ENCODE assay signal across 8 cellular contexts in genomic region chr2:41869542-41870256, GRCh38.
DNase-seq lines count a peak whose midpoint lies in the region; ATAC-seq, FAIRE-seq and TF ChIP-seq lines count a peak whose summit lies in the region.

No MANE protein-coding gene starts in this region.

- no peaks in the 10 kb centered on the region for H3K36me3 Mint-ChIP-seq in progenitor cell of endocrine pancreas (ENCODE audit: insufficient read depth)

- ATAC-seq in GM18508 (IDR thresholded peaks at IDR 0.05; ENCODE audit: insufficient read depth, unreplicated experiment): peak; percentile 60
- peak; percentile 79 for ATAC-seq in Right ventricle myocardium inferior

- no peak overlapping the region for H3K4me3 Mint-ChIP-seq in progenitor cell of endocrine pancreas (ENCODE audit: low read depth)

- H3K4me1 Mint-ChIP-seq in progenitor cell of endocrine pancreas (ENCODE audit: low read depth): peaks cover 45% of the 10 kb centered on the region

- no peaks in the 10 kb centered on the region for H3K9me3 Mint-ChIP-seq in progenitor cell of endocrine pancreas (ENCODE audit: low read depth)

- H3K27me3 Mint-ChIP-seq in progenitor cell of endocrine pancreas: peaks cover 2% of the 10 kb centered on the region

- intact Hi-C loops in Right ventricle myocardium inferior (cut with DNase I): loop anchor here (1.0 to 10.0 kb wide), 5 partner anchors 15 to 365 kb away; no protein-coding TSS in a partner anchor

- peak; percentile 33 for FAIRE-seq in HTR-8/SVneo (lab: Jason Lieb, UNC)
- FAIRE-seq in urothelium cell line (lab: Jason Lieb, UNC): no peak

- peak; percentile 93 for TF ChIP-seq CTCF in progenitor cell of endocrine pancreas (IDR thresholded peaks at IDR 0.05; ENCODE audit: unreplicated experiment)

- peak; percentile 67 for DNase-seq in AG08396 (ENCODE audit: low spot score)
- peak; percentile 78 for DNase-seq in HTR-8/SVneo (ENCODE audit: insufficient read length, low spot score)
- peak; percentile 61 for DNase-seq in SKM-1 treated with dmso at 0.1 percent for 144 hours (lab: John Stamatoyannopoulos, UW; ENCODE audit: unreplicated experiment)
- DNase-seq in activated naive CD4-positive, alpha-beta T cell treated with anti-CD3 and anti-CD28 coated beads, Interleukin-2, amount 50 U/mL, for 16 hours: peak; percentile 72
- peak; percentile 74 for DNase-seq in Right ventricle myocardium inferior (ENCODE audit: missing footprints)
- DNase-seq in progenitor cell of endocrine pancreas (ENCODE audit: low spot score, unreplicated experiment): peak; percentile 80
- peak; percentile 78 for DNase-seq in urothelium cell line (ENCODE audit: low spot score)

- H3K27ac Mint-ChIP-seq in progenitor cell of endocrine pancreas: no peak overlapping the region

Comparison
In these comparisons a context has a peak if more than half of its experiments do, and no peak if none do; other contexts are left out.
1. Peak in every context shown above with its lines: DNase-seq and ATAC-seq.